In the genomic region with DNA sequence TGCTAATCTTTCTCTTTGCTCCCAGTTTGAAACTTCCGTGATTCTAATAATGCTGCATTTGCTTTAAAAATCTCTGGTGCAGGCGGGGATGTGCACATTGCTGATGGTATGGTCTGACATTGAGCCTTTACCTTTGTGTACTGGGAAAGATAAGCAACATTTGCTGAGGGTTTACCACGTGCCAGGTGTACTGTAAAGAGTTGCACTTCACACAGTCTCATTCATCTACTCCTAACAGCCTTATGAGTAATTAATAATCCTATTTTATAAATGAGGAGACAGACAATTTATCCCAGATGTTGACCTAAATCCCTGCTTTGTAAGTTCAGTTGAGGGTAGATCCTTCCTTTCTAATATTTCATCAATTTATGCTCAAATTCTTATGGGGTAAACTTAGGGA, we compare ENCODE assay signal across 10 cellular contexts. TPM values are rescaled to one million over a fixed set of nuclear protein-coding genes. Genes with fewer than 3 reads are reported as not detected.
DNase-seq lines count a peak whose midpoint lies in the region; ATAC-seq and TF ChIP-seq lines count a peak whose summit lies in the region.
"Had no signal": no experiment of that assay in that cellular context is flagged by ENCODE, and none has a peak within 500 bp of the region (broad histone marks: within the 10 kb centered on the region; RNA-seq: fewer than 3 reads in every experiment).

No MANE protein-coding gene starts in this region.

- TF ChIP-seq EP300 in tibial nerve (IDR thresholded peaks at IDR 0.05) = no peak

- no peak overlapping the region for H3K27ac ChIP-seq in tibial nerve

- H3K4me1 ChIP-seq in tibial nerve = peaks cover 0 to 16% (median 3%) of the 10 kb centered on the region in 4 donors

- H3K36me3 ChIP-seq in tibial nerve = no peaks in the 10 kb centered on the region

- ATAC-seq in central memory CD8-positive, alpha-beta T cell (replicated peaks; ENCODE audit: extremely low read depth, poor library complexity, severe bottlenecking) = no peak
- no peak for ATAC-seq in HG03097 (IDR thresholded peaks at IDR 0.05; ENCODE audit: low FRiP score, unreplicated experiment)

- no peak for TF ChIP-seq POLR2A in tibial nerve (IDR thresholded peaks at IDR 0.05)

- H3K27me3 Mint-ChIP-seq in Calu3 (ENCODE audit: unreplicated experiment) = peaks cover 79% of the 10 kb centered on the region
- peaks cover 92% of the 10 kb centered on the region for H3K27me3 Mint-ChIP-seq in central memory CD8-positive, alpha-beta T cell
- H3K27me3 Mint-ChIP-seq in neural crest cell (ENCODE audit: low read depth) = peaks cover 52% of the 10 kb centered on the region

- no peaks in the 10 kb centered on the region for H3K9me3 ChIP-seq in tibial nerve

- intact Hi-C loops in Calu3 (cut with micrococcal nuclease; ENCODE audit: unreplicated experiment) = no loop called here

- H3K4me3 Mint-ChIP-seq in Calu3 (ENCODE audit: low read depth, unreplicated experiment) (peak overlapping the region; percentile 93), neural crest cell (peak overlapping the region; percentile 94)
- H3K4me3 Mint-ChIP-seq in central memory CD8-positive, alpha-beta T cell = peak overlapping the region; percentile 37

- CTCF ChIA-PET in Calu3 (lab: Charles Lee) = no interaction called here

- WGBS in tibial nerve, 2 donors = 38 to 46% methylated on average over 3 of the region's 3 CpGs

- no TSS peak for BruUV-seq in Calu3 (replicated peaks; lab: Mats Ljungman, UMichigan)

- H3K9me3 Mint-ChIP-seq in Calu3 (ENCODE audit: low read depth, unreplicated experiment) = no peaks in the 10 kb centered on the region
- no peaks in the 10 kb centered on the region for H3K9me3 Mint-ChIP-seq in central memory CD8-positive, alpha-beta T cell
- H3K9me3 Mint-ChIP-seq in neural crest cell = no peaks in the 10 kb centered on the region

- H3K27me3 ChIP-seq in tibial nerve = peaks cover 0 to 44% of the 10 kb centered on the region in 2 donors

- H3K27ac Mint-ChIP-seq in Calu3 (ENCODE audit: unreplicated experiment) (no peak overlapping the region), neural crest cell (ENCODE audit: unreplicated experiment) (no peak overlapping the region)
- H3K27ac Mint-ChIP-seq in central memory CD8-positive, alpha-beta T cell (ENCODE audit: low read depth) = no peak overlapping the region

- H3K4me1 Mint-ChIP-seq in Calu3 (ENCODE audit: low read depth, unreplicated experiment) = peaks cover 19% of the 10 kb centered on the region
- H3K4me1 Mint-ChIP-seq in central memory CD8-positive, alpha-beta T cell = peaks cover 8% of the 10 kb centered on the region
- peaks cover 55% of the 10 kb centered on the region for H3K4me1 Mint-ChIP-seq in neural crest cell

- H3K4me3 ChIP-seq in tibial nerve = peak overlapping the region in 2 of 4 donors; percentile 35 to 50

- TF ChIP-seq CTCF in Calu3 (IDR thresholded peaks at IDR 0.05; ENCODE audit: unreplicated experiment) (no peak), neural crest cell (conservative IDR thresholded peaks at IDR 0.05) (no peak), tibial nerve (IDR thresholded peaks at IDR 0.05) (no peak)

- H3K36me3 Mint-ChIP-seq in Calu3 (ENCODE audit: insufficient read depth, unreplicated experiment) (peaks cover 13% of the 10 kb centered on the region), neural crest cell (ENCODE audit: low read depth) (no peaks in the 10 kb centered on the region)
- H3K36me3 Mint-ChIP-seq in central memory CD8-positive, alpha-beta T cell (ENCODE audit: insufficient read depth) = no peaks in the 10 kb centered on the region

- DNase-seq in Calu3 (no peak), NCI-H146 (lab: John Stamatoyannopoulos, UW) (peak; percentile 37), neural crest cell (ENCODE audit: low read depth, low spot score) (no peak), tibial nerve (ENCODE audit: low spot score in 2 of 2) (no peak), kidney tubule cell (ENCODE audit: low spot score) (no peak), COR-L47 (lab: John Stamatoyannopoulos, UW) (no peak)
- no peak for DNase-seq in central memory CD8-positive, alpha-beta T cell (ENCODE audit: low spot score in 2 of 2)
- DNase-seq: activated naive CD4-positive, alpha-beta T cell treated with Interleukin-2 at 50 U/mL for 16 hours; stimulated activated CD4-positive, alpha-beta T cell treated with anti-CD3 and anti-CD28 coated beads, Interleukin-12 subunit alpha, Interleukin-12 subunit beta, amount 100 ng/mL, for 4 hours had no signal

RNA-seq across cellular contexts. Expression of gene ADGRV1, which starts 0.7 kb away (rescaled TPM):
- total RNA-seq in Calu3 (2022) (1.8 and 3.5 TPM in 2 replicates), neural crest cell (43.4 and 45.0 TPM in 2 replicates), tibial nerve (1 to 10 TPM in 2 of 4 donors, under 1 TPM in 2; 0.39 to 1.9 (median 1.00) TPM)

RNA-seq across cellular contexts. Expression of gene LYSMD3, which starts 28.5 kb away (rescaled TPM):
- total RNA-seq in Calu3 (2022) = 25.9 and 27.2 TPM in 2 replicates
- total RNA-seq in neural crest cell = 12.0 and 12.1 TPM in 2 replicates
- 10 to 100 TPM; 12.4 to 16.0 (median 14.4) TPM for total RNA-seq in tibial nerve

Comparison
In these comparisons a context has a peak if more than half of its experiments do, and no peak if none do; other contexts are left out.
1. H3K4me3 Mint-ChIP-seq: peak in every context shown above with its lines; median percentile 94 in neural crest cell; 93 in Calu3; 37 in central memory CD8-positive, alpha-beta T cell.